8 cellular contexts compared by ENCODE assay signal in genomic region chr11:118438314-118438931, GRCh38.
A peak's percentile ranks its signal among the peaks of the same experiment; 100 is the strongest.
DNase-seq lines count a peak whose midpoint lies in the region; ATAC-seq and TF ChIP-seq lines count a peak whose summit lies in the region.

No MANE protein-coding gene starts in this region.

- DNase-seq in AG04449 (ENCODE audit: low read depth, low spot score) (peak; percentile 42), GM13976 (ENCODE audit: low spot score) (peak; percentile 44), NCI-H510A treated with DMSO at 0.1 percent for 48 hours (lab: John Stamatoyannopoulos, UW) (peak; percentile 49), activated T-cell treated with anti-CD3 and anti-CD28 coated beads for 24 hours (ENCODE audit: low read depth) (peak; percentile 32), epithelial cell of esophagus (ENCODE audit: low read depth) (peak; percentile 78)
- peak; percentile 47 to 53 for DNase-seq in stimulated activated naive CD8-positive, alpha-beta T cell treated with anti-CD3 and anti-CD28 coated beads, Interleukin-15, amount 100 ng/mL, for 72 hours

- peaks cover 63% of the 10 kb centered on the region for H3K4me1 Mint-ChIP-seq in stimulated activated naive CD8-positive, alpha-beta T cell treated with anti-CD3 and anti-CD28 coated beads, Interleukin-15, amount 100 ng/mL, for 72 hours

- POLR2A ChIA-PET in AG04449 (lab: Yijun Ruan, JAX): interaction anchor here (0.8 kb wide), 1 partner anchor 10 kb away, joined by 3 read pairs; no protein-coding TSS in a partner anchor

- H3K4me3 ChIP-seq in AG04449 (ENCODE audit: low read depth, low read length) (peak overlapping the region; percentile 80), epithelial cell of esophagus (ENCODE audit: low read length) (peak overlapping the region; percentile 78), muscle layer of duodenum (ENCODE audit: low read depth in 1 of 2, low read length in 2 of 2) (peak overlapping the region; percentile 65 to 94)

- peaks cover 20 to 56% of the 10 kb centered on the region in 2 donors for H3K4me1 ChIP-seq in muscle layer of duodenum (ENCODE audit: control insufficient read depth in 1 of 2, insufficient read depth in 2 of 2, low read length in 2 of 2)

- H3K27me3 ChIP-seq in muscle layer of duodenum (ENCODE audit: low read depth, low read length): no peaks in the 10 kb centered on the region

- H3K9me3 ChIP-seq in muscle layer of duodenum (ENCODE audit: control insufficient read depth in 1 of 2, low read length in 2 of 2): no peaks in the 10 kb centered on the region

- in situ Hi-C loops in GM13976 (cut with MboI; ENCODE audit: low sequenced_read_pairs, unreplicated experiment): no loop called here

- H3K4me3 Mint-ChIP-seq in stimulated activated naive CD8-positive, alpha-beta T cell treated with anti-CD3 and anti-CD28 coated beads, Interleukin-15, amount 100 ng/mL, for 72 hours: peak overlapping the region; percentile 97

- no peaks in the 10 kb centered on the region for H3K27me3 Mint-ChIP-seq in stimulated activated naive CD8-positive, alpha-beta T cell treated with anti-CD3 and anti-CD28 coated beads, Interleukin-15, amount 100 ng/mL, for 72 hours

- TF ChIP-seq CTCF in AG04449 (IDR thresholded peaks at IDR 0.05; ENCODE audit: insufficient read depth, low read length, missing control alignments) (no peak), GM13976 (IDR thresholded peaks at IDR 0.05; ENCODE audit: borderline replicate concordance, control extremely low read depth, extremely low read depth, insufficient read depth, missing control alignments) (no peak), epithelial cell of esophagus (IDR thresholded peaks at IDR 0.05; ENCODE audit: insufficient read depth, low read depth, low read length, missing control alignments) (peak; percentile 15)

- peak; percentile 29 for ATAC-seq in stimulated activated naive CD8-positive, alpha-beta T cell treated with anti-CD3 and anti-CD28 coated beads, Interleukin-15, amount 100 ng/mL, for 72 hours
- no peak for ATAC-seq in GM18858 (IDR thresholded peaks at IDR 0.05; ENCODE audit: unreplicated experiment)

- H3K27ac ChIP-seq in muscle layer of duodenum (ENCODE audit: low read length): peak overlapping the region; percentile 83

- no peaks in the 10 kb centered on the region for H3K36me3 ChIP-seq in muscle layer of duodenum (ENCODE audit: control insufficient read depth in 1 of 2, insufficient read depth in 2 of 2, low read length in 2 of 2)

- peak overlapping the region; percentile 92 to 98 for H3K27ac Mint-ChIP-seq in stimulated activated naive CD8-positive, alpha-beta T cell treated with anti-CD3 and anti-CD28 coated beads, Interleukin-15, amount 100 ng/mL, for 72 hours

- no peaks in the 10 kb centered on the region for H3K9me3 Mint-ChIP-seq in stimulated activated naive CD8-positive, alpha-beta T cell treated with anti-CD3 and anti-CD28 coated beads, Interleukin-15, amount 100 ng/mL, for 72 hours

- CTCF ChIA-PET in AG04449 (lab: Yijun Ruan, JAX): interaction anchor here (1.0 kb wide), 1 partner anchor 10 kb away, joined by 6 read pairs; no protein-coding TSS in a partner anchor
